Comparison of ENCODE assay signal across 21 cellular contexts in the genomic region with DNA sequence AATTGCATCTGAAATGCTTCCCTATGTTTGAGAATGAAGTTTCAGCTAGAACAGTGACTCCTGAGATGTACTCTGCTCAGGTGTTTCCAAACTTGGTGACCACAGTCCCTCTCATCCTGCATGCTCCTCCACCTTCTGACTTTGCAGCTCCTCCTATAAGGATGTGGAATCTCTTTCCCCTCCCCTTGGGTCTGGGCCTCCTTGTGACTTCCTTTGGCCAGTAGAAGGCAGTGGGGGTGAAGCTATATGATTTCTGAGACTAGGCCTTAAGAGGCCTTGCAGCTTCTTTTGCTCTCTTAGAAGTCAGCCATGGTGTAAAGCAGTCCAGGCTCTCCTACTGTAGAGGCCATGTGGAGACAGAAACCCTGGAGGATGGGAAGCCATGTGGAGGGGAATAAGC. TPM values are rescaled to one million over a fixed set of nuclear protein-coding genes. Genes with fewer than 3 reads are reported as not detected.
"Had no signal": no experiment of that assay in that cellular context is flagged by ENCODE, and none has a peak within 500 bp of the region (broad histone marks: within the 10 kb centered on the region; RNA-seq: fewer than 3 reads in every experiment).

No MANE protein-coding gene starts in this region.

- H3K27ac ChIP-seq: ascending aorta, body of pancreas, PC-9, VCaP had no signal

- H2AFZ ChIP-seq: PC-9 had no signal

- H3K4me2 ChIP-seq: PC-9 had no signal

- H3K36me3 ChIP-seq: ascending aorta had no signal

- DNase-seq: activated CD4-positive, alpha-beta T cell treated with anti-CD3 and anti-CD28 coated beads for 48 hours; activated CD4-positive, alpha-beta T cell treated with anti-CD3 and anti-CD28 coated beads, Interleukin-2, amount 50 U/mL, for 4 hours; activated CD8-positive, alpha-beta memory T cell treated with anti-CD3 and anti-CD28 coated beads, Interleukin-2, amount 50 U/mL, for 48 hours; activated CD8-positive, alpha-beta T cell treated with anti-CD3 and anti-CD28 coated beads, Interleukin-2, amount 10 ng/mL, durations not matched to agents 7 days and 5 days; activated naive CD8-positive, alpha-beta T cell treated with anti-CD3 and anti-CD28 coated beads, Interleukin-2, amount 50 U/mL, for 24 hours; activated T-cell treated with anti-CD3 and anti-CD28 coated beads, Interleukin-2, amount 50 U/mL, for 1 hour; amniotic stem cell; body of pancreas; Kasumi-1; KBM-7; NCI-H1105 treated with DMSO at 0.1 percent for 48 hours; NCI-H146; NCI-H187 treated with DMSO at 0.1 percent for 48 hours; NCI-H2081 treated with DMSO at 0.1 percent for 48 hours; NCI-H446; NCI-H524; PC-9; SHP77 treated with DMSO at 0.1 percent for 48 hours had no signal

- H3K27me3 ChIP-seq: ascending aorta, body of pancreas had no signal

- H3K9me3 ChIP-seq: ascending aorta, body of pancreas had no signal

- H3K4me1 ChIP-seq: ascending aorta, body of pancreas had no signal

- H3K4me3 ChIP-seq: ascending aorta, body of pancreas, PC-9 had no signal

RNA-seq across cellular contexts. Expression of gene CSF2RB, which starts 50.7 kb away (rescaled TPM):
- total RNA-seq: PC-9, SK-MEL-5 had no signal
